ENCODE assay signal across 1 cellular context in genomic region chr14:21104448-21105060, GRCh38.
TF ChIP-seq lines count a peak whose summit lies in the region.

No MANE protein-coding gene starts in this region.

TF ChIP-seq in GM12878, 131 proteins besides CTCF, POLR2A, EP300 and RAD21 (continued from another document):
- TF ChIP-seq, protein P1, sequence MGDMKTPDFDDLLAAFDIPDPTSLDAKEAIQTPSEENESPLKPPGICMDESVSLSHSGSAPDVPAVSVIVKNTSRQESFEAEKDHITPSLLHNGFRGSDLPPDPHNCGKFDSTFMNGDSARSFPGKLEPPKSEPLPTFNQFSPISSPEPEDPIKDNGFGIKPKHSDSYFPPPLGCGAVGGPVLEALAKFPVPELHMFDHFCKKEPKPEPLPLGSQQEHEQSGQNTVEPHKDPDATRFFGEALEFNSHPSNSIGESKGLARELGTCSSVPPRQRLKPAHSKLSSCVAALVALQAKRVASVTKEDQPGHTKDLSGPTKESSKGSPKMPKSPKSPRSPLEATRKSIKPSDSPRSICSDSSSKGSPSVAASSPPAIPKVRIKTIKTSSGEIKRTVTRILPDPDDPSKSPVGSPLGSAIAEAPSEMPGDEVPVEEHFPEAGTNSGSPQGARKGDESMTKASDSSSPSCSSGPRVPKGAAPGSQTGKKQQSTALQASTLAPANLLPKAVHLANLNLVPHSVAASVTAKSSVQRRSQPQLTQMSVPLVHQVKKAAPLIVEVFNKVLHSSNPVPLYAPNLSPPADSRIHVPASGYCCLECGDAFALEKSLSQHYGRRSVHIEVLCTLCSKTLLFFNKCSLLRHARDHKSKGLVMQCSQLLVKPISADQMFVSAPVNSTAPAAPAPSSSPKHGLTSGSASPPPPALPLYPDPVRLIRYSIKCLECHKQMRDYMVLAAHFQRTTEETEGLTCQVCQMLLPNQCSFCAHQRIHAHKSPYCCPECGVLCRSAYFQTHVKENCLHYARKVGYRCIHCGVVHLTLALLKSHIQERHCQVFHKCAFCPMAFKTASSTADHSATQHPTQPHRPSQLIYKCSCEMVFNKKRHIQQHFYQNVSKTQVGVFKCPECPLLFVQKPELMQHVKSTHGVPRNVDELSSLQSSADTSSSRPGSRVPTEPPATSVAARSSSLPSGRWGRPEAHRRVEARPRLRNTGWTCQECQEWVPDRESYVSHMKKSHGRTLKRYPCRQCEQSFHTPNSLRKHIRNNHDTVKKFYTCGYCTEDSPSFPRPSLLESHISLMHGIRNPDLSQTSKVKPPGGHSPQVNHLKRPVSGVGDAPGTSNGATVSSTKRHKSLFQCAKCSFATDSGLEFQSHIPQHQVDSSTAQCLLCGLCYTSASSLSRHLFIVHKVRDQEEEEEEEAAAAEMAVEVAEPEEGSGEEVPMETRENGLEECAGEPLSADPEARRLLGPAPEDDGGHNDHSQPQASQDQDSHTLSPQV (IDR thresholded peaks at IDR 0.05) = no peak
- TF ChIP-seq TCF7 (IDR thresholded peaks at IDR 0.05; ENCODE audit: borderline replicate concordance) = peak; percentile 1; the same call in 1 of the 2 replicates
- TF ChIP-seq, protein P2, sequence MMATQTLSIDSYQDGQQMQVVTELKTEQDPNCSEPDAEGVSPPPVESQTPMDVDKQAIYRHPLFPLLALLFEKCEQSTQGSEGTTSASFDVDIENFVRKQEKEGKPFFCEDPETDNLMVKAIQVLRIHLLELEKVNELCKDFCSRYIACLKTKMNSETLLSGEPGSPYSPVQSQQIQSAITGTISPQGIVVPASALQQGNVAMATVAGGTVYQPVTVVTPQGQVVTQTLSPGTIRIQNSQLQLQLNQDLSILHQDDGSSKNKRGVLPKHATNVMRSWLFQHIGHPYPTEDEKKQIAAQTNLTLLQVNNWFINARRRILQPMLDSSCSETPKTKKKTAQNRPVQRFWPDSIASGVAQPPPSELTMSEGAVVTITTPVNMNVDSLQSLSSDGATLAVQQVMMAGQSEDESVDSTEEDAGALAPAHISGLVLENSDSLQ (IDR thresholded peaks at IDR 0.05) = no peak
- peak; percentile 70; the same call in 1 of the 2 replicates for TF ChIP-seq CHD1 (IDR thresholded peaks at IDR 0.05; ENCODE audit: low read depth, low read length)
- no peak for TF ChIP-seq IRF4 (IDR thresholded peaks at IDR 0.05; ENCODE audit: low read depth, low read length)
- no peak for TF ChIP-seq MTA3 (IDR thresholded peaks at IDR 0.05; ENCODE audit: borderline replicate concordance, low read length)
- TF ChIP-seq BHLHE40 (IDR thresholded peaks at IDR 0.05; ENCODE audit: borderline replicate concordance in 1 of 2, low read depth in 2 of 2, low read length in 1 of 2) = 0 out of 4 replicates have a peak, but pooled peaks of 1 of the 2 experiments have one; percentile 35
- TF ChIP-seq USF1 (IDR thresholded peaks at IDR 0.05; ENCODE audit: borderline replicate concordance, extremely low read length, insufficient read depth, low read depth, low read length) = no peak
- TF ChIP-seq BCL11A (IDR thresholded peaks at IDR 0.05; ENCODE audit: low read depth, low read length) = no peak
- no peak for TF ChIP-seq RUNX3 (IDR thresholded peaks at IDR 0.05; ENCODE audit: low read length)
- no peak for TF ChIP-seq CHD4 (IDR thresholded peaks at IDR 0.05)
- TF ChIP-seq SRF (IDR thresholded peaks at IDR 0.05; ENCODE audit: low read depth in 2 of 2, low read length in 2 of 2) = no peak
- no peak for TF ChIP-seq CBX3 (IDR thresholded peaks at IDR 0.05; ENCODE audit: borderline replicate concordance, low read depth)
- TF ChIP-seq, protein P3, sequence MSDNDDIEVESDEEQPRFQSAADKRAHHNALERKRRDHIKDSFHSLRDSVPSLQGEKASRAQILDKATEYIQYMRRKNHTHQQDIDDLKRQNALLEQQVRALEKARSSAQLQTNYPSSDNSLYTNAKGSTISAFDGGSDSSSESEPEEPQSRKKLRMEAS (IDR thresholded peaks at IDR 0.05; ENCODE audit: low read depth, low read length) = no peak
- no peak for TF ChIP-seq REST (IDR thresholded peaks at IDR 0.05; ENCODE audit: low read depth, low read length)
- no peak for TF ChIP-seq FOXM1 (IDR thresholded peaks at IDR 0.05; ENCODE audit: low read depth, low read length)
- no peak for TF ChIP-seq E2F8 (IDR thresholded peaks at IDR 0.05; ENCODE audit: low read depth, partially characterized antibody)
- TF ChIP-seq, protein P4, sequence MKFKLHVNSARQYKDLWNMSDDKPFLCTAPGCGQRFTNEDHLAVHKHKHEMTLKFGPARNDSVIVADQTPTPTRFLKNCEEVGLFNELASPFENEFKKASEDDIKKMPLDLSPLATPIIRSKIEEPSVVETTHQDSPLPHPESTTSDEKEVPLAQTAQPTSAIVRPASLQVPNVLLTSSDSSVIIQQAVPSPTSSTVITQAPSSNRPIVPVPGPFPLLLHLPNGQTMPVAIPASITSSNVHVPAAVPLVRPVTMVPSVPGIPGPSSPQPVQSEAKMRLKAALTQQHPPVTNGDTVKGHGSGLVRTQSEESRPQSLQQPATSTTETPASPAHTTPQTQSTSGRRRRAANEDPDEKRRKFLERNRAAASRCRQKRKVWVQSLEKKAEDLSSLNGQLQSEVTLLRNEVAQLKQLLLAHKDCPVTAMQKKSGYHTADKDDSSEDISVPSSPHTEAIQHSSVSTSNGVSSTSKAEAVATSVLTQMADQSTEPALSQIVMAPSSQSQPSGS (IDR thresholded peaks at IDR 0.05; ENCODE audit: low read length) = no peak
- no peak for TF ChIP-seq SREBF2 (IDR thresholded peaks at IDR 0.05; ENCODE audit: low read length)
- no peak for TF ChIP-seq MTA2 (IDR thresholded peaks at IDR 0.05; ENCODE audit: low read depth)
- TF ChIP-seq MEF2B (IDR thresholded peaks at IDR 0.05; ENCODE audit: partially characterized antibody, poor library complexity, severe bottlenecking) = no peak
- no peak for TF ChIP-seq DPF2 (IDR thresholded peaks at IDR 0.05)
- TF ChIP-seq ZSCAN29 (IDR thresholded peaks at IDR 0.05) = no peak
- TF ChIP-seq ZNF274 (IDR thresholded peaks at IDR 0.05; ENCODE audit: insufficient read depth, insufficient read length) = no peak
- TF ChIP-seq, protein P5, sequence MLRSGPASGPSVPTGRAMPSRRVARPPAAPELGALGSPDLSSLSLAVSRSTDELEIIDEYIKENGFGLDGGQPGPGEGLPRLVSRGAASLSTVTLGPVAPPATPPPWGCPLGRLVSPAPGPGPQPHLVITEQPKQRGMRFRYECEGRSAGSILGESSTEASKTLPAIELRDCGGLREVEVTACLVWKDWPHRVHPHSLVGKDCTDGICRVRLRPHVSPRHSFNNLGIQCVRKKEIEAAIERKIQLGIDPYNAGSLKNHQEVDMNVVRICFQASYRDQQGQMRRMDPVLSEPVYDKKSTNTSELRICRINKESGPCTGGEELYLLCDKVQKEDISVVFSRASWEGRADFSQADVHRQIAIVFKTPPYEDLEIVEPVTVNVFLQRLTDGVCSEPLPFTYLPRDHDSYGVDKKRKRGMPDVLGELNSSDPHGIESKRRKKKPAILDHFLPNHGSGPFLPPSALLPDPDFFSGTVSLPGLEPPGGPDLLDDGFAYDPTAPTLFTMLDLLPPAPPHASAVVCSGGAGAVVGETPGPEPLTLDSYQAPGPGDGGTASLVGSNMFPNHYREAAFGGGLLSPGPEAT (IDR thresholded peaks at IDR 0.05; ENCODE audit: low read depth) = no peak; the same call in 1 of the 2 replicates
- TF ChIP-seq MXI1 (IDR thresholded peaks at IDR 0.05; ENCODE audit: low read depth, low read length) = peak; percentile 47; the same call in 1 of the 2 replicates
- no peak for TF ChIP-seq STAT3 (IDR thresholded peaks at IDR 0.05; ENCODE audit: low read depth, low read length)
- no peak for TF ChIP-seq ELK1 (IDR thresholded peaks at IDR 0.05; ENCODE audit: low read depth, low read length)
- no peak for TF ChIP-seq TCF3 (IDR thresholded peaks at IDR 0.05; ENCODE audit: borderline replicate concordance, insufficient read depth, low read depth, low read length)
- TF ChIP-seq ESRRA (IDR thresholded peaks at IDR 0.05; ENCODE audit: low read length) = peak; percentile 46; the same call in 1 of the 2 replicates
- TF ChIP-seq PML (IDR thresholded peaks at IDR 0.05; ENCODE audit: low read length) = no peak
- 0 out of 2 replicates have a peak, but pooled peaks have one; percentile 91 for TF ChIP-seq WRNIP1 (IDR thresholded peaks at IDR 0.05; ENCODE audit: borderline replicate concordance, low read depth, low read length)
- no peak for TF ChIP-seq RB1 (IDR thresholded peaks at IDR 0.05; ENCODE audit: borderline replicate concordance)
- TF ChIP-seq ZBED1 (IDR thresholded peaks at IDR 0.05; ENCODE audit: borderline replicate concordance) = no peak
- TF ChIP-seq RCOR1 (conservative IDR thresholded peaks at IDR 0.05; ENCODE audit: low read depth, low read length) = 0 out of 2 replicates have a peak, but pooled peaks have one; percentile 41
